ENCODE assay signal across 21 cellular contexts in genomic region chr17:81563861-81564586, GRCh38. TPM values are rescaled to one million over a fixed set of nuclear protein-coding genes. Genes with fewer than 3 reads are reported as not detected.
DNase-seq lines count a peak whose midpoint lies in the region; ATAC-seq and TF ChIP-seq lines count a peak whose summit lies in the region.
"Had no signal": no experiment of that assay in that cellular context is flagged by ENCODE, and none has a peak within 500 bp of the region (broad histone marks: within the 10 kb centered on the region; RNA-seq: fewer than 3 reads in every experiment).

No MANE protein-coding gene starts in this region.

- H3K9me3 ChIP-seq in HEK293 (ENCODE audit: control insufficient read depth, insufficient read depth, low read depth, low read length) = no peaks in the 10 kb centered on the region
- H3K9me3 ChIP-seq: BLaER1 treated with 17β-estradiol and CSF1 and Interleukin-3, amounts not matched to agents 10 nM and 100 nM; spleen had no signal

- no peak overlapping the region for H3K27ac ChIP-seq in HEK293 (ENCODE audit: extremely low read depth, low read depth, low read length)
- H3K27ac ChIP-seq: parathyroid adenoma had no signal

- no peak for TF ChIP-seq CTCF in HEK293 (tag by site-specific recombination; IDR thresholded peaks at IDR 0.05)
- no peak for TF ChIP-seq CTCF in fibroblast of mammary gland (conservative IDR thresholded peaks at IDR 0.05; ENCODE audit: control insufficient read depth, insufficient read depth, low read depth, low read length)

- no peak overlapping the region for H3K27ac Mint-ChIP-seq in activated naive CD4-positive, alpha-beta T cell treated with anti-CD3 and anti-CD28 coated beads, Interleukin-2, amount 10 ng/mL, durations not matched to agents 7 days and 5 days
- H3K27ac Mint-ChIP-seq: activated naive CD4-positive, alpha-beta T cell treated with anti-CD3 and anti-CD28 coated beads, Interleukin-2, amount 50 U/mL, for 24 hours; endodermal cell; stimulated activated naive CD8-positive, alpha-beta T cell treated with anti-CD3 and anti-CD28 coated beads, Interleukin-15, Interleukin-2, amounts not matched to agents 100 ng/mL and 50 ng/mL, for 24 hours; T-helper 17 cell had no signal

- no peak for ATAC-seq in activated T-cell treated with anti-CD3 and anti-CD28 coated beads, Interleukin-2, amount 50 U/mL, for 4 hours
- ATAC-seq: T-helper 17 cell had no signal

- peaks cover 66 to 99% of the 10 kb centered on the region in 2 experiments for H3K36me3 ChIP-seq in HEK293 (ENCODE audit: control insufficient read depth in 2 of 2, insufficient read depth in 1 of 2, low read length in 2 of 2)

- no peaks in the 10 kb centered on the region for H3K9me3 Mint-ChIP-seq in activated T-cell treated with anti-CD3 and anti-CD28 coated beads, Interleukin-2, amount 50 U/mL, for 4 hours
- no peaks in the 10 kb centered on the region for H3K9me3 Mint-ChIP-seq in activated naive CD4-positive, alpha-beta T cell treated with anti-CD3 and anti-CD28 coated beads, Interleukin-2, amount 10 ng/mL, durations not matched to agents 7 days and 5 days
- H3K9me3 Mint-ChIP-seq: activated naive CD4-positive, alpha-beta T cell treated with anti-CD3 and anti-CD28 coated beads, Interleukin-2, amount 50 U/mL, for 24 hours; endodermal cell; stimulated activated naive CD8-positive, alpha-beta T cell treated with anti-CD3 and anti-CD28 coated beads, Interleukin-15, Interleukin-2, amounts not matched to agents 100 ng/mL and 50 ng/mL, for 24 hours had no signal

- H3K4me1 Mint-ChIP-seq in activated T-cell treated with anti-CD3 and anti-CD28 coated beads, Interleukin-2, amount 50 U/mL, for 4 hours (ENCODE audit: low read depth) = peaks cover 3% of the 10 kb centered on the region
- H3K4me1 Mint-ChIP-seq in activated naive CD4-positive, alpha-beta T cell treated with anti-CD3 and anti-CD28 coated beads, Interleukin-2, amount 10 ng/mL, durations not matched to agents 7 days and 5 days = peaks cover 5% of the 10 kb centered on the region
- H3K4me1 Mint-ChIP-seq: endodermal cell, T-helper 17 cell had no signal

- POLR2A ChIA-PET in HEK293 (lab: Yijun Ruan, JAX) = no interaction called here

- H3K36me3 Mint-ChIP-seq in activated T-cell treated with anti-CD3 and anti-CD28 coated beads, Interleukin-2, amount 50 U/mL, for 4 hours (ENCODE audit: insufficient read depth) = peaks cover 27% of the 10 kb centered on the region
- H3K36me3 Mint-ChIP-seq in activated naive CD4-positive, alpha-beta T cell treated with anti-CD3 and anti-CD28 coated beads, Interleukin-2, amount 10 ng/mL, durations not matched to agents 7 days and 5 days = peaks cover 47% of the 10 kb centered on the region

- H3K4me3 Mint-ChIP-seq in activated T-cell treated with anti-CD3 and anti-CD28 coated beads, Interleukin-2, amount 50 U/mL, for 4 hours = no peak overlapping the region
- no peak overlapping the region for H3K4me3 Mint-ChIP-seq in activated naive CD4-positive, alpha-beta T cell treated with anti-CD3 and anti-CD28 coated beads, Interleukin-2, amount 10 ng/mL, durations not matched to agents 7 days and 5 days
- H3K4me3 Mint-ChIP-seq: activated naive CD4-positive, alpha-beta T cell treated with anti-CD3 and anti-CD28 coated beads, Interleukin-2, amount 50 U/mL, for 24 hours; endodermal cell; stimulated activated naive CD8-positive, alpha-beta T cell treated with anti-CD3 and anti-CD28 coated beads, Interleukin-15, Interleukin-2, amounts not matched to agents 100 ng/mL and 50 ng/mL, for 24 hours; T-helper 17 cell had no signal

- CTCF ChIA-PET in HEK293 (lab: Yijun Ruan, JAX) = interaction anchor here (0.7 to 7.8 kb wide), 4 partner anchors 9 to 53 kb away, joined by 3 to 69 read pairs (median 5); no protein-coding TSS in a partner anchor
- CTCF ChIA-PET in activated naive CD4-positive, alpha-beta T cell treated with anti-CD3 and anti-CD28 coated beads, Interleukin-2, amount 10 ng/mL, durations not matched to agents 7 days and 5 days (lab: Charles Lee) = no interaction called here

- peak; percentile 91 for DNase-seq in SIG-M5 treated with dmso at 0.1 percent for 504 hours (lab: John Stamatoyannopoulos, UW; ENCODE audit: unreplicated experiment)
- peak; percentile 86 for DNase-seq in fibroblast of mammary gland (ENCODE audit: low read depth)
- peak; percentile 73 for DNase-seq in skeletal muscle cell (ENCODE audit: low read depth)
- no peak for DNase-seq in activated T-cell treated with anti-CD3 and anti-CD28 coated beads, Interleukin-2, amount 50 U/mL, for 4 hours
- no peak for DNase-seq in A172 (ENCODE audit: low spot score)
- DNase-seq in activated naive CD4-positive, alpha-beta T cell treated with anti-CD3 and anti-CD28 coated beads, Interleukin-2, amount 10 ng/mL, durations not matched to agents 7 days and 5 days = no peak
- no peak for DNase-seq in stimulated activated CD4-positive, alpha-beta T cell treated with anti-CD3 and anti-CD28 coated beads, Interleukin-4, amount 100 ng/mL, for 4 hours
- DNase-seq: activated CD4-positive, alpha-beta T cell treated with anti-CD3 and anti-CD28 coated beads for 1 hour; activated CD8-positive, alpha-beta memory T cell treated with anti-CD3 and anti-CD28 coated beads, Interleukin-2, amount 50 U/mL, for 48 hours; central memory CD4-positive, alpha-beta T cell; DMS79 treated with DMSO at 0.1 percent for 48 hours; endodermal cell; NCI-H1694 treated with DMSO at 0.1 percent for 48 hours; NCI-H524; spleen; T-helper 17 cell had no signal

- peaks cover 23% of the 10 kb centered on the region for H3K4me1 ChIP-seq in HEK293 (ENCODE audit: control insufficient read depth, insufficient read depth, low read length)

- H3K4me3 ChIP-seq in HEK293 (ENCODE audit: low read depth, low read length) (no peak overlapping the region), fibroblast of mammary gland (ENCODE audit: control insufficient read depth, low read depth, low read length) (no peak overlapping the region), skeletal muscle cell (ENCODE audit: low read depth, low read length) (no peak overlapping the region)
- H3K4me3 ChIP-seq: BLaER1 treated with 17β-estradiol and CSF1 and Interleukin-3, amounts not matched to agents 10 nM and 100 nM; spleen had no signal

- no peaks in the 10 kb centered on the region for H3K27me3 Mint-ChIP-seq in activated T-cell treated with anti-CD3 and anti-CD28 coated beads, Interleukin-2, amount 50 U/mL, for 4 hours (ENCODE audit: low read depth)
- H3K27me3 Mint-ChIP-seq in activated naive CD4-positive, alpha-beta T cell treated with anti-CD3 and anti-CD28 coated beads, Interleukin-2, amount 10 ng/mL, durations not matched to agents 7 days and 5 days = no peaks in the 10 kb centered on the region
- H3K27me3 Mint-ChIP-seq: activated naive CD4-positive, alpha-beta T cell treated with anti-CD3 and anti-CD28 coated beads, Interleukin-2, amount 50 U/mL, for 24 hours; stimulated activated naive CD8-positive, alpha-beta T cell treated with anti-CD3 and anti-CD28 coated beads, Interleukin-15, Interleukin-2, amounts not matched to agents 100 ng/mL and 50 ng/mL, for 24 hours; T-helper 17 cell had no signal

TF ChIP-seq in HEK293, 187 proteins besides CTCF, POLR2A, EP300 and RAD21:
- TF ChIP-seq, protein P1, sequence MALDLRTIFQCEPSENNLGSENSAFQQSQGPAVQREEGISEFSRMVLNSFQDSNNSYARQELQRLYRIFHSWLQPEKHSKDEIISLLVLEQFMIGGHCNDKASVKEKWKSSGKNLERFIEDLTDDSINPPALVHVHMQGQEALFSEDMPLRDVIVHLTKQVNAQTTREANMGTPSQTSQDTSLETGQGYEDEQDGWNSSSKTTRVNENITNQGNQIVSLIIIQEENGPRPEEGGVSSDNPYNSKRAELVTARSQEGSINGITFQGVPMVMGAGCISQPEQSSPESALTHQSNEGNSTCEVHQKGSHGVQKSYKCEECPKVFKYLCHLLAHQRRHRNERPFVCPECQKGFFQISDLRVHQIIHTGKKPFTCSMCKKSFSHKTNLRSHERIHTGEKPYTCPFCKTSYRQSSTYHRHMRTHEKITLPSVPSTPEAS (tag by site-specific recombination; IDR thresholded peaks at IDR 0.05) = peak; percentile 58
- TF ChIP-seq ZNF658 (tag by site-specific recombination; IDR thresholded peaks at IDR 0.05) = no peak

RNA-seq across cellular contexts. Expression of gene FAAP100, which starts 11.9 kb away (rescaled TPM):
- 10 to 100 TPM; 59.3 to 63.3 (median 61.6) TPM for total RNA-seq in activated T-cell treated with anti-CD3 and anti-CD28 coated beads, Interleukin-2, amount 50 U/mL, for 4 hours
- 29.7 and 39.9 TPM in 2 replicates for total RNA-seq in A172 (2014; rRNA removed; shearing (Covaris generic))

RNA-seq across cellular contexts. Expression of gene FSCN2, which starts 35.8 kb away (rescaled TPM):
- under 1 TPM in 2 of 3 donors, not detected in 1; 0.33 to 0.58 TPM for total RNA-seq in activated T-cell treated with anti-CD3 and anti-CD28 coated beads, Interleukin-2, amount 50 U/mL, for 4 hours
- total RNA-seq in A172 (2014; rRNA removed; shearing (Covaris generic)) = 0.81 and 1.7 TPM in 2 replicates

RNA-seq across cellular contexts. Expression of gene ACTG1, which starts 51.4 kb away (rescaled TPM):
- 1,000 to 10,000 TPM; 3,953 to 4,676 (median 4,016) TPM for total RNA-seq in activated T-cell treated with anti-CD3 and anti-CD28 coated beads, Interleukin-2, amount 50 U/mL, for 4 hours
- 5,134 and 6,456 TPM in 2 replicates for total RNA-seq in A172 (2014; rRNA removed; shearing (Covaris generic))

Comparison
In these comparisons a context has a peak if more than half of its experiments do, and no peak if none do; other contexts are left out.
1. DNase-seq: peak in SIG-M5 treated with dmso at 0.1 percent for 504 hours (single experiment), fibroblast of mammary gland (single experiment) and skeletal muscle cell (single experiment); none in activated T-cell treated with anti-CD3 and anti-CD28 coated beads, Interleukin-2, amount 50 U/mL, for 4 hours (single experiment), A172 (single experiment), activated naive CD4-positive, alpha-beta T cell treated with anti-CD3 and anti-CD28 coated beads, Interleukin-2, amount 10 ng/mL, durations not matched to agents 7 days and 5 days (single experiment) and stimulated activated CD4-positive, alpha-beta T cell treated with anti-CD3 and anti-CD28 coated beads, Interleukin-4, amount 100 ng/mL, for 4 hours (0 of 2).